ENCODE assay signal across 28 cellular contexts in the genomic region with DNA sequence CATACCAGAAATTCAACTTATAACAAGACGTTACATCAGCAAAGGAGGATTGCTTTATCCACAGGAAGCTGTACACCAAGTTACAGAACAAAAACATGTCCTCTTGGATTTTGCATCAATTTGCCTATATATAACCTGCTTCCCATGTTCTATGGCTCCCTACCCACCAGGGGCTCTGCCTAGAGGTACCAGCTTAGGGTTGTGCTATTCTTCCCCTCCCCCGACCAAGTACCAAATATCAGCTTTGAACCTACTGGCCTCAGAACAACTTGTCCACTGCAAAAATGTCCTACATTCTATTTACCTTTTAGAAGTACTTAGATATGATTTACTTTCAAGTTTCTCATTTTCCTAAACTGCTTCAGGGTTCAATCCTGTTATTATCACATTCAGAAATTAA. TPM values are rescaled to one million over a fixed set of nuclear protein-coding genes. Genes with fewer than 3 reads are reported as not detected.
DNase-seq lines count a peak whose midpoint lies in the region; ATAC-seq and TF ChIP-seq lines count a peak whose summit lies in the region.
"Had no signal": no experiment of that assay in that cellular context is flagged by ENCODE, and none has a peak within 500 bp of the region (broad histone marks: within the 10 kb centered on the region; RNA-seq: fewer than 3 reads in every experiment).

No MANE protein-coding gene starts in this region.

- peaks cover 19% of the 10 kb centered on the region for H3K36me3 ChIP-seq in left ventricle myocardium inferior
- no peaks in the 10 kb centered on the region for H3K36me3 ChIP-seq in esophagus muscularis mucosa
- H3K36me3 ChIP-seq in upper lobe of left lung, result no peaks in the 10 kb centered on the region
- H3K36me3 ChIP-seq: HAP-1, ovary, SJSA1 had no signal

- TF ChIP-seq POLR2A in esophagus muscularis mucosa (IDR thresholded peaks at IDR 0.05; ENCODE audit: low read depth) (no peak), upper lobe of left lung (IDR thresholded peaks at IDR 0.05) (no peak)

- no peaks in the 10 kb centered on the region for H3K36me3 Mint-ChIP-seq in nephron (ENCODE audit: low read depth)
- H3K36me3 Mint-ChIP-seq: activated naive CD4-positive, alpha-beta T cell treated with anti-CD3 and anti-CD28 coated beads, Interleukin-2, amount 50 U/mL, for 72 hours; CD8-positive, alpha-beta T cell; natural killer cell treated with Interleukin-12 subunit alpha and Interleukin-12 subunit beta and Interleukin-15 and Interleukin-18, amount 100 ng/mL, for 72 hours; stimulated activated naive B cell treated with anti-CD40 and anti-IgM and Interleukin-4, amounts not matched to agents 10 μg/mL and 1 μg/mL and 100 μg/mL, for 72 hours had no signal

- H3K4me1 Mint-ChIP-seq in nephron, result peaks cover 15% of the 10 kb centered on the region
- H3K4me1 Mint-ChIP-seq: activated CD4-positive, alpha-beta T cell treated with anti-CD3 and anti-CD28 coated beads for 36 hours had no signal

- no peaks in the 10 kb centered on the region for H3K9me3 Mint-ChIP-seq in nephron
- H3K9me3 Mint-ChIP-seq: activated naive CD4-positive, alpha-beta T cell treated with anti-CD3 and anti-CD28 coated beads, Interleukin-2, amount 50 U/mL, for 72 hours; CD8-positive, alpha-beta T cell; natural killer cell treated with Interleukin-12 subunit alpha and Interleukin-12 subunit beta and Interleukin-15 and Interleukin-18, amount 100 ng/mL, for 72 hours; stimulated activated naive B cell treated with anti-CD40 and anti-IgM and Interleukin-4, amounts not matched to agents 10 μg/mL and 1 μg/mL and 100 μg/mL, for 72 hours had no signal

- no peak for TF ChIP-seq EP300 in esophagus muscularis mucosa (IDR thresholded peaks at IDR 0.05)
- TF ChIP-seq EP300 in upper lobe of left lung (IDR thresholded peaks at IDR 0.05), result no peak

- peaks cover 23% of the 10 kb centered on the region for H3K4me1 ChIP-seq in left ventricle myocardium inferior
- H3K4me1 ChIP-seq in esophagus muscularis mucosa, result peaks cover 13 to 23% (median 21%) of the 10 kb centered on the region in 4 donors
- H3K4me1 ChIP-seq in upper lobe of left lung, result peaks cover 10 to 15% (median 12%) of the 10 kb centered on the region in 4 donors
- H3K4me1 ChIP-seq: SJSA1 had no signal

- 64% methylated on average over 2 of the region's 2 CpGs for WGBS in esophagus muscularis mucosa
- 43 to 57% methylated on average over 2 of the region's 2 CpGs for WGBS in upper lobe of left lung, 2 donors

- H3K27me3 ChIP-seq in left ventricle myocardium inferior (ENCODE audit: low read depth), result no peaks in the 10 kb centered on the region
- H3K27me3 ChIP-seq in esophagus muscularis mucosa, result no peaks in the 10 kb centered on the region
- H3K27me3 ChIP-seq in upper lobe of left lung, result no peaks in the 10 kb centered on the region
- H3K27me3 ChIP-seq: ovary, SJSA1 had no signal

- no peak overlapping the region for H3K4me3 ChIP-seq in left ventricle myocardium inferior
- no peak overlapping the region for H3K4me3 ChIP-seq in esophagus muscularis mucosa
- no peak overlapping the region for H3K4me3 ChIP-seq in upper lobe of left lung
- H3K4me3 ChIP-seq: HAP-1, mucosa of descending colon, ovary, SJSA1, skin epidermis had no signal

- intact Hi-C loops in left ventricle myocardium inferior (cut with micrococcal nuclease) (no loop called here), left cardiac atrium (cut with DNase I) (loop anchor here in 1 of 2 donors (5.0 kb wide), 1 partner anchor 202 kb away; no protein-coding TSS in a partner anchor), esophagus muscularis mucosa (cut with DNase I) (loop anchor here (5.0 kb wide), 1 partner anchor 62 kb away; no protein-coding TSS in a partner anchor)

- no peak for DNase-seq in left ventricle myocardium inferior
- no peak for DNase-seq in left cardiac atrium
- DNase-seq in esophagus muscularis mucosa (ENCODE audit: extremely low spot score), result no peak
- no peak for DNase-seq in upper lobe of left lung
- DNase-seq in DMS114 treated with DMSO at 0.1 percent for 48 hours (lab: John Stamatoyannopoulos, UW; ENCODE audit: unreplicated experiment), result no peak
- no peak for DNase-seq in cortex of kidney (lab: John Stamatoyannopoulos, UW)
- DNase-seq: activated CD4-positive, alpha-beta T cell treated with anti-CD3 and anti-CD28 coated beads for 36 hours; activated CD8-positive, alpha-beta memory T cell treated with anti-CD3 and anti-CD28 coated beads for 24 hours; activated T-cell treated with anti-CD3 and anti-CD28 coated beads for 4 hours; AML-193; amygdala; CD8-positive, alpha-beta T cell; effector CD8-positive, alpha-beta T cell; head of caudate nucleus; mucosa of descending colon; NCI-H1694; NCI-H446; ovary; stimulated activated naive B cell treated with anti-CD40 and anti-IgM and Interleukin-4, amounts not matched to agents 10 μg/mL and 1 μg/mL and 100 μg/mL, for 72 hours; T-helper 9 cell had no signal

- H3K9me3 ChIP-seq in left ventricle myocardium inferior (replicated peaks) (peaks cover 3% of the 10 kb centered on the region), esophagus muscularis mucosa (no peaks in the 10 kb centered on the region), upper lobe of left lung (no peaks in the 10 kb centered on the region)
- H3K9me3 ChIP-seq: HAP-1, mucosa of descending colon, ovary, SJSA1 had no signal

- H3K27ac ChIP-seq in left ventricle myocardium inferior (replicated peaks), result peak overlapping the region; percentile 36
- peak overlapping the region; percentile 41 to 68 (median 61) for H3K27ac ChIP-seq in esophagus muscularis mucosa (replicated peaks in 1 of 4)
- peak overlapping the region in 2 of 4 donors; percentile 21 to 38 for H3K27ac ChIP-seq in upper lobe of left lung
- H3K27ac ChIP-seq: 22Rv1, ovary, SJSA1, skin epidermis had no signal

- TF ChIP-seq CTCF in left ventricle myocardium inferior (IDR thresholded peaks at IDR 0.05; ENCODE audit: borderline replicate concordance) (no peak), esophagus muscularis mucosa (IDR thresholded peaks at IDR 0.05) (no peak), nephron (IDR thresholded peaks at IDR 0.05; ENCODE audit: unreplicated experiment in 3 of 3) (no peak), upper lobe of left lung (IDR thresholded peaks at IDR 0.05) (peak in 1 of 6 experiments; percentile 5)

- peak overlapping the region in 2 of 3 experiments; percentile 4 to 87 for H3K27ac Mint-ChIP-seq in nephron
- H3K27ac Mint-ChIP-seq: activated CD4-positive, alpha-beta T cell treated with anti-CD3 and anti-CD28 coated beads for 36 hours; activated naive CD4-positive, alpha-beta T cell treated with anti-CD3 and anti-CD28 coated beads, Interleukin-2, amount 50 U/mL, for 72 hours; CD8-positive, alpha-beta T cell; natural killer cell treated with Interleukin-12 subunit alpha and Interleukin-12 subunit beta and Interleukin-15 and Interleukin-18, amount 100 ng/mL, for 72 hours; stimulated activated naive B cell treated with anti-CD40 and anti-IgM and Interleukin-4, amounts not matched to agents 10 μg/mL and 1 μg/mL and 100 μg/mL, for 72 hours had no signal

- ATAC-seq in left cardiac atrium (no peak), upper lobe of left lung (ENCODE audit: low FRiP score in 2 of 2) (peak; percentile 29 to 59), GM18498 (IDR thresholded peaks at IDR 0.05; ENCODE audit: unreplicated experiment) (no peak)
- ATAC-seq: activated CD4-positive, alpha-beta T cell treated with anti-CD3 and anti-CD28 coated beads for 36 hours; CD8-positive, alpha-beta T cell; mucosa of descending colon; natural killer cell treated with Interleukin-12 subunit alpha and Interleukin-12 subunit beta and Interleukin-15 and Interleukin-18, amount 100 ng/mL, for 72 hours; stimulated activated naive B cell treated with anti-CD40 and anti-IgM and Interleukin-4, amounts not matched to agents 10 μg/mL and 1 μg/mL and 100 μg/mL, for 72 hours had no signal

- H3K27me3 Mint-ChIP-seq in nephron (ENCODE audit: low read depth), result no peaks in the 10 kb centered on the region

- no peak overlapping the region for H3K4me3 Mint-ChIP-seq in nephron
- H3K4me3 Mint-ChIP-seq: activated CD4-positive, alpha-beta T cell treated with anti-CD3 and anti-CD28 coated beads for 36 hours; CD8-positive, alpha-beta T cell; natural killer cell treated with Interleukin-12 subunit alpha and Interleukin-12 subunit beta and Interleukin-15 and Interleukin-18, amount 100 ng/mL, for 72 hours; stimulated activated naive B cell treated with anti-CD40 and anti-IgM and Interleukin-4, amounts not matched to agents 10 μg/mL and 1 μg/mL and 100 μg/mL, for 72 hours had no signal

RNA-seq across cellular contexts. Expression of a gene that starts 15.6 kb away (rescaled TPM):
- total RNA-seq in left ventricle myocardium inferior (52.3 TPM), left cardiac atrium (10 to 100 TPM; 55.2 to 82.8 TPM), esophagus muscularis mucosa (100 to 1,000 TPM in 1 of 4 donors, 10 to 100 TPM in 3; 87.6 to 102 (median 91.9) TPM), upper lobe of left lung (100 to 1,000 TPM in 4 of 6 donors, 10 to 100 TPM in 2; 38.8 to 177 (median 140) TPM)

RNA-seq across cellular contexts. Expression of a gene that starts 56.6 kb away (rescaled TPM):
- total RNA-seq in left ventricle myocardium inferior, result 1,008 TPM
- total RNA-seq in left cardiac atrium, result 100 to 1,000 TPM; 689 to 799 TPM
- total RNA-seq in esophagus muscularis mucosa, result 100 to 1,000 TPM; 126 to 480 (median 300) TPM
- total RNA-seq in upper lobe of left lung, result 100 to 1,000 TPM in 3 of 6 donors, 10 to 100 TPM in 3; 38.8 to 309 (median 181) TPM

Comparison
In these comparisons a context has a peak if more than half of its experiments do, and no peak if none do; other contexts are left out.
1. ATAC-seq: peak in upper lobe of left lung (2 of 2); none in left cardiac atrium (0 of 2) and GM18498 (single experiment).